In genomic region chr16:49825006-49825405, GRCh38 we compare ENCODE assay signal across 20 cellular contexts. TPM values are rescaled to one million over a fixed set of nuclear protein-coding genes. Genes with fewer than 3 reads are reported as not detected.
"Had no signal": no experiment of that assay in that cellular context is flagged by ENCODE, and none has a peak within 500 bp of the region (broad histone marks: within the 10 kb centered on the region; RNA-seq: fewer than 3 reads in every experiment).

No MANE protein-coding gene starts in this region.

- H3K4me1 Mint-ChIP-seq: activated naive CD8-positive, alpha-beta T cell treated with anti-CD3 and anti-CD28 coated beads, Interleukin-2, amount 10 ng/mL, durations not matched to agents 7 days and 5 days; immature natural killer cell had no signal

- ATAC-seq: activated T-cell treated with anti-CD3 and anti-CD28 coated beads, Interleukin-2, amount 50 U/mL, for 4 hours; left lobe of liver had no signal

- H3K36me3 Mint-ChIP-seq: activated naive CD8-positive, alpha-beta T cell treated with anti-CD3 and anti-CD28 coated beads, Interleukin-2, amount 10 ng/mL, durations not matched to agents 7 days and 5 days; immature natural killer cell had no signal

- H3K9me3 ChIP-seq: esophagus squamous epithelium, thyroid gland had no signal

- H3K27me3 ChIP-seq: esophagus squamous epithelium, thyroid gland had no signal

- DNase-seq: activated CD4-positive, alpha-beta T cell treated with anti-CD3 and anti-CD28 coated beads, Interleukin-2, amount 50 U/mL, for 48 hours; activated CD8-positive, alpha-beta memory T cell treated with anti-CD3 and anti-CD28 coated beads, Interleukin-2, amount 50 U/mL, for 48 hours; activated naive CD4-positive, alpha-beta T cell; activated naive CD8-positive, alpha-beta T cell treated with anti-CD3 and anti-CD28 coated beads, Interleukin-2, amount 10 ng/mL, durations not matched to agents 7 days and 5 days; activated T-cell treated with anti-CD3 and anti-CD28 coated beads, Interleukin-2, amount 50 U/mL, for 4 hours; amniotic stem cell; cortex of kidney; effector CD8-positive, alpha-beta T cell; esophagus squamous epithelium; immature natural killer cell; occipital lobe; stimulated activated CD4-positive, alpha-beta T cell treated with anti-CD3 and anti-CD28 coated beads, Interleukin-4, amount 100 ng/mL, for 24 hours; stimulated activated naive CD4-positive, alpha-beta T cell treated with Interleukin-2 at 50 U/mL for 16 hours; T-helper 9 cell; thyroid gland had no signal

- H3K4me3 Mint-ChIP-seq: activated naive CD8-positive, alpha-beta T cell treated with anti-CD3 and anti-CD28 coated beads, Interleukin-2, amount 10 ng/mL, durations not matched to agents 7 days and 5 days; activated T-cell treated with anti-CD3 and anti-CD28 coated beads, Interleukin-2, amount 50 U/mL, for 4 hours; immature natural killer cell had no signal

- H3K36me3 ChIP-seq: esophagus squamous epithelium, thyroid gland had no signal

- H3K9me3 Mint-ChIP-seq: activated naive CD8-positive, alpha-beta T cell treated with anti-CD3 and anti-CD28 coated beads, Interleukin-2, amount 10 ng/mL, durations not matched to agents 7 days and 5 days; activated T-cell treated with anti-CD3 and anti-CD28 coated beads, Interleukin-2, amount 50 U/mL, for 4 hours; activated T-helper 2 cell treated with anti-CD3 and anti-CD28 coated beads, Interferon-gamma antibody, Interleukin-2, Interleukin-4, amounts not matched to agents 10 μg/mL and 5 μg/mL and 100 μg/mL, durations not matched to agents 14 hours and 24 hours and 36 hours; immature natural killer cell had no signal

- H3K27ac Mint-ChIP-seq: activated naive CD8-positive, alpha-beta T cell treated with anti-CD3 and anti-CD28 coated beads, Interleukin-2, amount 10 ng/mL, durations not matched to agents 7 days and 5 days; activated T-helper 2 cell treated with anti-CD3 and anti-CD28 coated beads, Interferon-gamma antibody, Interleukin-2, Interleukin-4, amounts not matched to agents 10 μg/mL and 5 μg/mL and 100 μg/mL, durations not matched to agents 14 hours and 24 hours and 36 hours; immature natural killer cell had no signal

- H3K4me3 ChIP-seq: esophagus squamous epithelium, thyroid gland had no signal

RNA-seq across cellular contexts. Expression of gene ZNF423, which starts 30.9 kb away (rescaled TPM):
- total RNA-seq: activated CD8-positive, alpha-beta memory T cell treated with anti-CD3 and anti-CD28 coated beads for 36 hours; activated T-helper 2 cell treated with anti-CD3 and anti-CD28 coated beads, Interferon-gamma antibody, Interleukin-2, Interleukin-4, amounts not matched to agents 10 μg/mL and 5 μg/mL and 100 μg/mL, durations not matched to agents 14 hours and 24 hours and 36 hours; SK-MEL-5; T-helper 1 cell treated with Interleukin-12 subunit alpha and Interleukin-12 subunit beta and Interleukin-4 antibody, amounts not matched to agents 30 ng/mL and 1 ng/mL, for 36 hours had no signal
- polyA plus RNA-seq: immature natural killer cell had no signal
